11 cellular contexts compared by ENCODE assay signal in genomic region chr7:135238112-135238744, GRCh38. TPM values are rescaled to one million over a fixed set of nuclear protein-coding genes. Genes with fewer than 3 reads are reported as not detected.
A peak's percentile ranks its signal among the peaks of the same experiment; 100 is the strongest.
DNase-seq lines count a peak whose midpoint lies in the region; ATAC-seq and TF ChIP-seq lines count a peak whose summit lies in the region.
"Had no signal": no experiment of that assay in that cellular context is flagged by ENCODE, and none has a peak within 500 bp of the region (broad histone marks: within the 10 kb centered on the region; RNA-seq: fewer than 3 reads in every experiment).

No MANE protein-coding gene starts in this region.

- no peaks in the 10 kb centered on the region for H3F3A ChIP-seq in PC-9 (ENCODE audit: insufficient read depth, low read depth)

- H3K4me1 ChIP-seq in PC-9 (replicated peaks; ENCODE audit: insufficient read depth) (no peaks in the 10 kb centered on the region), esophagus muscularis mucosa (no peaks in the 10 kb centered on the region), Peyer's patch (no peaks in the 10 kb centered on the region)

- intact Hi-C loops in PC-9 (cut with micrococcal nuclease; ENCODE audit: unreplicated experiment), result loop anchor here (5.0 kb wide), 1 partner anchor 1474 kb away; no protein-coding TSS in a partner anchor
- intact Hi-C loops in esophagus muscularis mucosa (cut with DNase I), result no loop called here

- H3K9me2 ChIP-seq in PC-9 (ENCODE audit: insufficient read depth), result no peaks in the 10 kb centered on the region

- TF ChIP-seq POLR2A in esophagus muscularis mucosa (IDR thresholded peaks at IDR 0.05; ENCODE audit: low read depth), result no peak
- no peak for TF ChIP-seq POLR2A in Peyer's patch (IDR thresholded peaks at IDR 0.05)

- H3K27ac ChIP-seq in PC-9 (no peak overlapping the region), esophagus muscularis mucosa (replicated peaks in 1 of 4) (no peak overlapping the region), Peyer's patch (no peak overlapping the region)

- WGBS in esophagus muscularis mucosa, result 91% methylated on average over 4 of the region's 11 CpGs

- H3K9me3 ChIP-seq in PC-9 (ENCODE audit: insufficient read depth, low read depth) (no peaks in the 10 kb centered on the region), esophagus muscularis mucosa (no peaks in the 10 kb centered on the region), Peyer's patch (no peaks in the 10 kb centered on the region)

- CTCF ChIA-PET in PC-9 (lab: Charles Lee), result interaction anchor here (0.6 kb wide), 1 partner anchor 534 kb away, joined by 3 read pairs; no protein-coding TSS in a partner anchor

- H3K4me2 ChIP-seq in PC-9, result no peak overlapping the region

- H3K79me2 ChIP-seq in PC-9 (ENCODE audit: low read depth), result no peaks in the 10 kb centered on the region

- H4K20me1 ChIP-seq in PC-9 (ENCODE audit: insufficient read depth), result no peaks in the 10 kb centered on the region

- H2AFZ ChIP-seq in PC-9, result no peak overlapping the region

- TF ChIP-seq EP300 in esophagus muscularis mucosa (IDR thresholded peaks at IDR 0.05), result no peak

- peak; percentile 14 for DNase-seq in stimulated activated CD4-positive, alpha-beta T cell treated with anti-CD3 and anti-CD28 coated beads, Interleukin-1b, Interleukin-23, amount 100 ng/mL, for 48 hours
- no peak for DNase-seq in stimulated activated CD4-positive, alpha-beta T cell treated with anti-CD3 and anti-CD28 coated beads, Interleukin-12 subunit alpha, Interleukin-12 subunit beta, amount 100 ng/mL, for 4 hours
- DNase-seq in PC-9, result peak in 1 of 2 experiments; percentile 14
- DNase-seq in esophagus muscularis mucosa (ENCODE audit: extremely low spot score), result peak; percentile 66
- no peak for DNase-seq in NCI-H2081 (lab: John Stamatoyannopoulos, UW)
- no peak for DNase-seq in Peyer's patch
- DNase-seq in GM19238 (ENCODE audit: insufficient read length, low spot score), result no peak
- DNase-seq: activated CD4-positive, alpha-beta T cell treated with anti-CD3 and anti-CD28 coated beads, Interleukin-2, amount 10 ng/mL, durations not matched to agents 7 days and 5 days; effector CD8-positive, alpha-beta T cell; NCI-H146 had no signal

- no TSS peak for BruUV-seq in PC-9 (replicated peaks; lab: Mats Ljungman, UMichigan)

- no peak for ATAC-seq in GM21367 (IDR thresholded peaks at IDR 0.05; ENCODE audit: unreplicated experiment)

- H3K4me3 ChIP-seq in PC-9 (no peak overlapping the region), esophagus muscularis mucosa (no peak overlapping the region), Peyer's patch (no peak overlapping the region)

- POLR2A ChIA-PET in PC-9 (lab: Charles Lee; ENCODE audit: unreplicated experiment), result no interaction called here

- 0 out of 2 replicates have a peak, but pooled peaks cover 3% of the 10 kb centered on the region for H3K27me3 ChIP-seq in PC-9 (ENCODE audit: insufficient read depth, low read depth)
- H3K27me3 ChIP-seq in esophagus muscularis mucosa, result peaks cover 0 to 5% (median 0%) of the 10 kb centered on the region in 4 donors
- H3K27me3 ChIP-seq in Peyer's patch, result no peaks in the 10 kb centered on the region

- H3K36me3 ChIP-seq in PC-9 (ENCODE audit: low read depth) (no peaks in the 10 kb centered on the region), esophagus muscularis mucosa (no peaks in the 10 kb centered on the region), Peyer's patch (no peaks in the 10 kb centered on the region)

- peak; percentile 73 for TF ChIP-seq CTCF in PC-9 (conservative IDR thresholded peaks at IDR 0.05)
- no peak for TF ChIP-seq CTCF in esophagus muscularis mucosa (IDR thresholded peaks at IDR 0.05)
- TF ChIP-seq CTCF in Peyer's patch (IDR thresholded peaks at IDR 0.05), result peak in 1 of 6 experiments; percentile 7

RNA-seq across cellular contexts. Expression of gene STRA8, which starts 4.6 kb away (rescaled TPM):
- total RNA-seq in PC-9 (2021), result not detected in 2 replicates
- not detected for total RNA-seq in esophagus muscularis mucosa
- total RNA-seq in Peyer's patch, result not detected
- total RNA-seq: activated CD4-positive, alpha-beta T cell treated with anti-CD3 and anti-CD28 coated beads, Interleukin-2, amount 10 ng/mL, durations not matched to agents 7 days and 5 days had no signal

RNA-seq across cellular contexts. Expression of gene WDR91, which starts 26.9 kb away (rescaled TPM):
- total RNA-seq in PC-9 (2021) (7.6 and 8.4 TPM in 2 replicates), esophagus muscularis mucosa (10 to 100 TPM; 13.3 to 27.4 (median 20.4) TPM), Peyer's patch (10 to 100 TPM in 3 of 4 donors, 1 to 10 TPM in 1; 6.7 to 44.6 (median 22.2) TPM)

Comparison
In these comparisons a context has a peak if more than half of its experiments do, and no peak if none do; other contexts are left out.
1. DNase-seq: peak in stimulated activated CD4-positive, alpha-beta T cell treated with anti-CD3 and anti-CD28 coated beads, Interleukin-1b, Interleukin-23, amount 100 ng/mL, for 48 hours (single experiment) and esophagus muscularis mucosa (single experiment); none in stimulated activated CD4-positive, alpha-beta T cell treated with anti-CD3 and anti-CD28 coated beads, Interleukin-12 subunit alpha, Interleukin-12 subunit beta, amount 100 ng/mL, for 4 hours (single experiment), NCI-H2081 (0 of 2), Peyer's patch (0 of 3) and GM19238 (single experiment).